ENCODE assay signal across 16 cellular contexts in the genomic region with DNA sequence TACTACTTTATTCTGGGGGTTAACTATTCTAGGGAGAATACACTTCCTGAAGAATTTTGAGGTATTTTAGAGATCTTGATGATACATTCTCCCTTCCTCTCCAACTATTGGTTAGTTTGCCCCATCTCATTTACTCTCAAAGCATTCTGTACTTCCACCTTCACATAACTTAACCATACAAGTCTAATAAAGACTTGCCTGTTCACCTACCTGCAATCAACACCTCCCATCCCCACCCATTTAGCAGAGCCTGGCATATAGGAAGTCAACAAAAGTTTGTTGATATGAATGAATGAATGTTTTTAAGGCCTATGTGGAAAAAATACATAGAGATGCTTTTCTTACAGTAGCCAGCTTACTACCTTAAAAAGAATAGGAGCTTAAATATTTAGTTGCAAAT. TPM values are rescaled to one million over a fixed set of nuclear protein-coding genes. Genes with fewer than 3 reads are reported as not detected.
DNase-seq lines count a peak whose midpoint lies in the region; ATAC-seq and TF ChIP-seq lines count a peak whose summit lies in the region.
"Had no signal": no experiment of that assay in that cellular context is flagged by ENCODE, and none has a peak within 500 bp of the region (broad histone marks: within the 10 kb centered on the region; RNA-seq: fewer than 3 reads in every experiment).

No MANE protein-coding gene starts in this region.

- H3K27me3 ChIP-seq in KMS-11 (ENCODE audit: insufficient read depth, low read depth) (no peaks in the 10 kb centered on the region), mammary epithelial cell (ENCODE audit: insufficient read depth, low read length) (no peaks in the 10 kb centered on the region), tibial artery (no peaks in the 10 kb centered on the region)
- H3K27me3 ChIP-seq: BE2C had no signal

- H2AFZ ChIP-seq in KMS-11 (ENCODE audit: low read depth) (no peak overlapping the region), mammary epithelial cell (ENCODE audit: low read depth, low read length) (no peak overlapping the region)

- H3K4me3 ChIP-seq in KMS-11 (IDR thresholded peaks at IDR 0.05; ENCODE audit: insufficient read depth, low read depth, low read length), result no peak overlapping the region
- no peak overlapping the region for H3K4me3 ChIP-seq in mammary epithelial cell (replicated peaks in 1 of 3; ENCODE audit: insufficient read depth in 1 of 3, low read depth in 2 of 3, low read length in 3 of 3)
- no peak overlapping the region for H3K4me3 ChIP-seq in tibial artery

- H4K20me1 ChIP-seq in KMS-11 (ENCODE audit: insufficient read depth), result no peaks in the 10 kb centered on the region
- no peaks in the 10 kb centered on the region for H4K20me1 ChIP-seq in mammary epithelial cell (ENCODE audit: insufficient read depth, low read length)

- dilution Hi-C loops in mammary epithelial cell (cut with HindIII; ENCODE audit: low sequenced_read_pairs), result no loop called here

- BruUV-seq in mammary epithelial cell (replicated peaks; lab: Mats Ljungman, UMichigan), result no TSS peak

- H3K9me3 ChIP-seq in mammary epithelial cell (replicated peaks; ENCODE audit: insufficient read depth, low read length), result no peaks in the 10 kb centered on the region
- no peaks in the 10 kb centered on the region for H3K9me3 ChIP-seq in tibial artery
- H3K9me3 ChIP-seq: BE2C, Caco-2 had no signal

- TF ChIP-seq CTCF in KMS-11 (conservative IDR thresholded peaks at IDR 0.05; ENCODE audit: low read depth, low read length) (no peak), mammary epithelial cell (conservative IDR thresholded peaks at IDR 0.05 in 1 of 2, IDR thresholded peaks at IDR 0.05 in 1 of 2; ENCODE audit: extremely low read depth in 1 of 2, insufficient read depth in 1 of 2, low read depth in 1 of 2, low read length in 2 of 2) (no peak), tibial artery (IDR thresholded peaks at IDR 0.05) (no peak), omental fat pad (IDR thresholded peaks at IDR 0.05) (no peak)

- in situ Hi-C loops in mammary epithelial cell (cut with MboI; ENCODE audit: low sequenced_read_pairs in 2 of 2), result no loop called here

- 0 out of 2 replicates have a peak overlapping the region, but pooled peaks have one; percentile 100 for H3K4me2 ChIP-seq in KMS-11
- no peak overlapping the region for H3K4me2 ChIP-seq in mammary epithelial cell (ENCODE audit: insufficient read depth, low read depth, low read length)

- H3K9ac ChIP-seq in KMS-11, result no peak overlapping the region
- H3K9ac ChIP-seq in mammary epithelial cell (ENCODE audit: insufficient read depth, low read length), result peak overlapping the region; percentile 10

- intact Hi-C loops in mammary epithelial cell (cut with micrococcal nuclease) (no loop called here), left colon (cut with DNase I, micrococcal nuclease) (no loop called here), tibial artery (cut with DNase I; ENCODE audit: low total_unique reads) (loop anchor here (5.0 kb wide), 1 partner anchor 46 kb away; no protein-coding TSS in a partner anchor)

- no peak for DNase-seq in mammary epithelial cell
- DNase-seq in left colon, result no peak
- no peak for DNase-seq in tibial artery
- DNase-seq in CD1c-positive myeloid dendritic cell (ENCODE audit: extremely low spot score), result no peak
- DNase-seq in activated gamma-delta T cell treated with Interleukin-2 at 50 U/mL for 16 hours, result no peak
- DNase-seq in omental fat pad (ENCODE audit: low spot score), result no peak
- DNase-seq: BE2C; C1 segment of cervical spinal cord; Caco-2; CD4-positive, alpha-beta T cell; DMS153; DMS79; GDM1; H9; IMR-90 had no signal

- ATAC-seq in left colon, result peak; percentile 62
- ATAC-seq in omental fat pad (ENCODE audit: low FRiP score), result no peak

- H3K36me3 ChIP-seq in KMS-11 (ENCODE audit: insufficient read depth) (no peaks in the 10 kb centered on the region), mammary epithelial cell (ENCODE audit: insufficient read depth, low read length) (no peaks in the 10 kb centered on the region), tibial artery (no peaks in the 10 kb centered on the region)
- H3K36me3 ChIP-seq: BE2C had no signal

- CTCF ChIA-PET in mammary epithelial cell (lab: Charles Lee; ENCODE audit: low non-redundant PET), result no interaction called here

- H3K79me2 ChIP-seq in KMS-11 (ENCODE audit: insufficient read depth, low read depth), result peaks cover 9% of the 10 kb centered on the region; the same call in 1 of the 2 replicates
- peaks cover 41% of the 10 kb centered on the region for H3K79me2 ChIP-seq in mammary epithelial cell (ENCODE audit: insufficient read depth, low read length)

- H3K4me1 ChIP-seq in KMS-11 (ENCODE audit: low read depth, poor library complexity, severe bottlenecking), result peaks cover 64% of the 10 kb centered on the region
- peaks cover 10% of the 10 kb centered on the region for H3K4me1 ChIP-seq in mammary epithelial cell (ENCODE audit: insufficient read depth, low read length)
- H3K4me1 ChIP-seq in tibial artery, result peaks cover 0 to 88% (median 34%) of the 10 kb centered on the region in 4 donors
- H3K4me1 ChIP-seq: BE2C had no signal

- H3K27ac ChIP-seq in KMS-11 (no peak overlapping the region), mammary epithelial cell (ENCODE audit: insufficient read depth, low read depth, low read length) (no peak overlapping the region), tibial artery (peak overlapping the region; percentile 44 to 71)

RNA-seq across cellular contexts. Expression of a gene that starts 50.8 kb away (rescaled TPM):
- total RNA-seq in mammary epithelial cell (10 to 100 TPM; 54.3 to 67.2 TPM), left colon (100 to 1,000 TPM; 394 to 421 TPM), omental fat pad (10 to 100 TPM; 36.9 to 49.2 (median 39.5) TPM)
- polyA plus RNA-seq in mammary epithelial cell, result 55.2 TPM
- polyA minus RNA-seq in mammary epithelial cell, result 99.1 TPM

Comparison
In these comparisons a context has a peak if more than half of its experiments do, and no peak if none do; other contexts are left out.
1. H3K27ac ChIP-seq: peak in tibial artery (2 of 2); none in KMS-11 (single experiment) and mammary epithelial cell (single experiment).
2. RNA of a gene that starts 50.8 kb away (total RNA-seq): 394 to 421 TPM in left colon; 54.3 to 67.2 TPM in mammary epithelial cell and 36.9 to 49.2 TPM in omental fat pad; every median in the first group is over 4 times any median in the second.